ENCODE assay signal across 8 cellular contexts in the genomic region with DNA sequence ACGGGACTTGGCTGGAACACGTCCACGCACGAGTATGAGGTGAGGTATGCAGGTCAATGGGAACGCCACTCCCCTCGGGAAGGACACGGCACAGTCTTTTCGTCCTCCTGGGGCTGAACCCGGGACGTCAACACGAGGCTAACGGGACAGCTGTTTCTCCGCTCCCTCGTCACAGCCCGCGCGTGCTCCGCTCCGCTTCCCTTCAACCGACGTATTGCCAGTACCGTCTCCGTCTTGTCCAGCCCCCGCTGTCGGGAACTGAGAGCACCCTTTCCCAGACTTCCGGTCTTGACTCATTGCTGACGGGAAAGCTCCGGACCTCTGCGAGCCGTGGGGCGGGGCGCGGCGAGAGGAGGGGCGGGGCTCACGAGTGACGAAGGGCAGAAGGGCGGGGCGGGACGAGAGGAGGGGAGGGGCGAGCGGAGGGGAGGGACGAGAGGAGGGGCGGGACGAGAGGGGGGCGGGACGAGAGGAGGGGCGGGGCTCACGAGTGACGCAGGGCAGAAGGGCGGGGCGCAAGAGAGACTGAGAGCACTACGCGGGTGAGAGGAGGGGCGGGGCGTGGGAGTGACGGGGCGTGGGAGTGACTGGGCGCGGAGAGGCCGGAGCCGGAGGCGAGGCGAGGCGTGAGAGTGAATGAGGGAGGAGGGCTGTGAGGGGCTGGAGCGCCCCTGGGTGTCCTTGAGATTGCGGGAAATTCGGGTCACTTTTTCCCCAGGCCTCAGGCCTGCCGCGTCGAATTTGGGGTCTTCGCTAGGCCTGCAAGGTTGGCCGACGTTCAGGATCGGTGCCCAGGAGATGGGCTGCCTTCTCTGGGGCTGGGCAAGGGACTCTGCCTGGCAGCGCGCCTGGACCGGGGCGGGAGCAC. TPM values are rescaled to one million over a fixed set of nuclear protein-coding genes. Genes with fewer than 3 reads are reported as not detected.
DNase-seq lines count a peak whose midpoint lies in the region; ATAC-seq and TF ChIP-seq lines count a peak whose summit lies in the region.

No MANE protein-coding gene starts in this region.

- no peaks in the 10 kb centered on the region for H3K9me3 Mint-ChIP-seq in activated naive CD8-positive, alpha-beta T cell treated with anti-CD3 and anti-CD28 coated beads for 36 hours

- peak overlapping the region; percentile 63 to 82 for H3K27ac ChIP-seq in ovary
- peak overlapping the region; percentile 87 for H3K27ac ChIP-seq in thymus (ENCODE audit: low read depth)

- intact Hi-C loops in head of caudate nucleus (cut with DNase I), result loop anchor here (5.0 kb wide), 1 partner anchor 163 kb away; the partner anchor contains the start of gene TOMM40L
- intact Hi-C loops in ovary (cut with DNase I), result loop anchor here in 3 of 4 donors (5.0 to 10.0 kb wide), 7 partner anchors 85 to 1465 kb away; partner anchors contain the start of genes ADAMTS4 (in 2 of the 3), APOA2 (in 2 of the 3), TOMM40L (in 2 of the 3) and IGSF8 (in 1 of the 3)

- H3K4me1 Mint-ChIP-seq in activated naive CD8-positive, alpha-beta T cell treated with anti-CD3 and anti-CD28 coated beads for 36 hours, result peaks cover 41% of the 10 kb centered on the region

- H3K27me3 ChIP-seq in ovary (no peaks in the 10 kb centered on the region), thymus (ENCODE audit: control insufficient read depth, insufficient read depth) (no peaks in the 10 kb centered on the region)

- peak overlapping the region; percentile 95 for H3K27ac Mint-ChIP-seq in activated naive CD8-positive, alpha-beta T cell treated with anti-CD3 and anti-CD28 coated beads for 36 hours

- no peaks in the 10 kb centered on the region for H3K36me3 ChIP-seq in ovary
- H3K36me3 ChIP-seq in thymus (ENCODE audit: control insufficient read depth, insufficient read depth), result no peaks in the 10 kb centered on the region

- H3K4me3 ChIP-seq in GM12865 (ENCODE audit: low read depth, low read length), result peak overlapping the region; percentile 93
- H3K4me3 ChIP-seq in ovary, result peak overlapping the region; percentile 77
- peak overlapping the region; percentile 71 for H3K4me3 ChIP-seq in thymus (ENCODE audit: low read length)

- TF ChIP-seq EP300 in ovary (IDR thresholded peaks at IDR 0.05), result peak; percentile 100

- H3K27me3 Mint-ChIP-seq in activated naive CD8-positive, alpha-beta T cell treated with anti-CD3 and anti-CD28 coated beads for 36 hours, result no peaks in the 10 kb centered on the region

- TF ChIP-seq CTCF in GM12865 (IDR thresholded peaks at IDR 0.05; ENCODE audit: insufficient read depth, low read depth, low read length, missing control alignments) (no peak), ovary (IDR thresholded peaks at IDR 0.05) (no peak)

- H3K4me1 ChIP-seq in ovary (ENCODE audit: insufficient read depth) (no peaks in the 10 kb centered on the region), thymus (ENCODE audit: control insufficient read depth, insufficient read depth, low read length) (peaks cover 8% of the 10 kb centered on the region)

- peak; percentile 99 for TF ChIP-seq POLR2A in ovary (IDR thresholded peaks at IDR 0.05)

- H3K9me3 ChIP-seq in ovary, result no peaks in the 10 kb centered on the region
- no peaks in the 10 kb centered on the region for H3K9me3 ChIP-seq in thymus (ENCODE audit: control insufficient read depth)

- DNase-seq in GM12865 (ENCODE audit: low read depth), result peak; percentile 97
- DNase-seq in NCI-H128 (lab: John Stamatoyannopoulos, UW; ENCODE audit: unreplicated experiment), result peak; percentile 91
- DNase-seq in SKM-1 treated with dmso at 0.1 percent for 144 hours (lab: John Stamatoyannopoulos, UW; ENCODE audit: unreplicated experiment), result peak; percentile 95
- peak; percentile 89 for DNase-seq in activated naive CD8-positive, alpha-beta T cell treated with anti-CD3 and anti-CD28 coated beads for 36 hours
- DNase-seq in head of caudate nucleus, result peak; percentile 93 to 100 (median 98)
- peak; percentile 98 to 99 (median 99) for DNase-seq in ovary

- H3K4me3 Mint-ChIP-seq in activated naive CD8-positive, alpha-beta T cell treated with anti-CD3 and anti-CD28 coated beads for 36 hours, result peak overlapping the region; percentile 92

- H3K36me3 Mint-ChIP-seq in activated naive CD8-positive, alpha-beta T cell treated with anti-CD3 and anti-CD28 coated beads for 36 hours, result peaks cover 9% of the 10 kb centered on the region

- WGBS in ovary, 3 donors, result 1% methylated on average over 68 to 79 of the region's 79 CpGs
- WGBS in thymus, result 1% methylated on average over 77 of the region's 79 CpGs

- ATAC-seq in HG02759 (IDR thresholded peaks at IDR 0.05; ENCODE audit: unreplicated experiment), result peak; percentile 84

RNA-seq across cellular contexts. Expression of gene CFAP126, which starts 22.2 kb away (rescaled TPM):
- total RNA-seq in activated naive CD8-positive, alpha-beta T cell treated with anti-CD3 and anti-CD28 coated beads for 36 hours, result not detected
- 10 to 100 TPM in 1 of 7 donors, 1 to 10 TPM in 3, not detected in 3; 1.5 to 15.2 (median 2.5) TPM for total RNA-seq in ovary
- polyA plus RNA-seq in ovary (under 1 TPM in 1 of 2 donors, not detected in 1; 0.11 TPM), thymus (1.0 TPM)

Comparison
In these comparisons a context has a peak if more than half of its experiments do, and no peak if none do; other contexts are left out.
1. Peak in every context shown above with its lines: DNase-seq, ATAC-seq, H3K4me3 ChIP-seq and H3K27ac ChIP-seq.